9 cellular contexts compared by ENCODE assay signal in genomic region chr17:8359769-8360168, GRCh38. TPM values are rescaled to one million over a fixed set of nuclear protein-coding genes. Genes with fewer than 3 reads are reported as not detected.
DNase-seq lines count a peak whose midpoint lies in the region; ATAC-seq and TF ChIP-seq lines count a peak whose summit lies in the region.
"Had no signal": no experiment of that assay in that cellular context is flagged by ENCODE, and none has a peak within 500 bp of the region (broad histone marks: within the 10 kb centered on the region; RNA-seq: fewer than 3 reads in every experiment).

No MANE protein-coding gene starts in this region.

- H3K27ac ChIP-seq in left ventricle myocardium inferior (replicated peaks): peak overlapping the region; percentile 76

- peak overlapping the region; percentile 16 for H3K4me3 ChIP-seq in left ventricle myocardium inferior
- no peak overlapping the region for H3K4me3 ChIP-seq in skeletal muscle satellite cell (ENCODE audit: low read length)
- H3K4me3 ChIP-seq: tibial nerve had no signal

- H3K27me3 ChIP-seq in left ventricle myocardium inferior (ENCODE audit: low read depth) (no peaks in the 10 kb centered on the region), skeletal muscle satellite cell (ENCODE audit: control insufficient read depth, insufficient read depth, low read length) (no peaks in the 10 kb centered on the region)
- H3K27me3 ChIP-seq: tibial nerve had no signal

- peak overlapping the region; percentile 10 for H3K9ac ChIP-seq in skeletal muscle satellite cell (ENCODE audit: low read depth, low read length)

- intact Hi-C loops in left ventricle myocardium inferior (cut with micrococcal nuclease): loop anchor here (10.0 kb wide), 1 partner anchor 45 kb away; the partner anchor contains the start of gene ARHGEF15

- H3K9me3 ChIP-seq in left ventricle myocardium inferior (replicated peaks): no peaks in the 10 kb centered on the region
- H3K9me3 ChIP-seq in skeletal muscle satellite cell (replicated peaks; ENCODE audit: low read length): no peaks in the 10 kb centered on the region
- H3K9me3 ChIP-seq: tibial nerve had no signal

- H3K36me3 ChIP-seq in left ventricle myocardium inferior (peaks cover 5% of the 10 kb centered on the region), skeletal muscle satellite cell (ENCODE audit: insufficient read depth, low read length) (no peaks in the 10 kb centered on the region)

- H3K4me2 ChIP-seq in skeletal muscle satellite cell (ENCODE audit: low read length): peak overlapping the region; percentile 41

- DNase-seq in HS-5 (ENCODE audit: low read depth) (peak; percentile 80), amniotic stem cell (lab: John Stamatoyannopoulos, UW) (peak; percentile 55), left ventricle myocardium inferior (no peak), NK-92 (lab: John Stamatoyannopoulos, UW; ENCODE audit: unreplicated experiment) (no peak)

- TF ChIP-seq CTCF in left ventricle myocardium inferior (IDR thresholded peaks at IDR 0.05; ENCODE audit: borderline replicate concordance): no peak

- ATAC-seq in HG03469 (IDR thresholded peaks at IDR 0.05; ENCODE audit: unreplicated experiment) (no peak), HG02840 (IDR thresholded peaks at IDR 0.05; ENCODE audit: low FRiP score, unreplicated experiment) (no peak), HG02759 (IDR thresholded peaks at IDR 0.05; ENCODE audit: unreplicated experiment) (no peak)

- H3K4me1 ChIP-seq in left ventricle myocardium inferior (peaks cover 44% of the 10 kb centered on the region), skeletal muscle satellite cell (ENCODE audit: control insufficient read depth, insufficient read depth, low read length) (peaks cover 28% of the 10 kb centered on the region)

RNA-seq across cellular contexts. Expression of gene ODF4, which starts 20.1 kb away (rescaled TPM):
- total RNA-seq in left ventricle myocardium inferior: not detected
- not detected in 2 replicates for total RNA-seq in skeletal muscle satellite cell (2012; rRNA removed)
- total RNA-seq: tibial nerve had no signal

RNA-seq across cellular contexts. Expression of gene RPL26, which starts 23.2 kb away (rescaled TPM):
- total RNA-seq in left ventricle myocardium inferior: 960 TPM
- total RNA-seq in skeletal muscle satellite cell (2012; rRNA removed): 3,534 and 5,460 TPM in 2 replicates

RNA-seq across cellular contexts. Expression of gene RNF222, which starts 37.9 kb away (rescaled TPM):
- not detected for total RNA-seq in left ventricle myocardium inferior
- total RNA-seq in skeletal muscle satellite cell (2012; rRNA removed): not detected in 2 replicates

RNA-seq across cellular contexts. Expression of gene ARHGEF15, which starts 49.7 kb away (rescaled TPM):
- 19.4 TPM for total RNA-seq in left ventricle myocardium inferior
- total RNA-seq in skeletal muscle satellite cell (2012; rRNA removed): not detected in 2 replicates

Comparison
In these comparisons a context has a peak if more than half of its experiments do, and no peak if none do; other contexts are left out.
1. DNase-seq: peak in HS-5 (single experiment) and amniotic stem cell (single experiment); none in left ventricle myocardium inferior (single experiment) and NK-92 (single experiment).